In genomic region chr2:120765911-120766757, GRCh38 we compare ENCODE assay signal across 9 cellular contexts. TPM values are rescaled to one million over a fixed set of nuclear protein-coding genes. Genes with fewer than 3 reads are reported as not detected.
DNase-seq lines count a peak whose midpoint lies in the region; ATAC-seq and TF ChIP-seq lines count a peak whose summit lies in the region.
"Had no signal": no experiment of that assay in that cellular context is flagged by ENCODE, and none has a peak within 500 bp of the region (broad histone marks: within the 10 kb centered on the region; RNA-seq: fewer than 3 reads in every experiment).

No MANE protein-coding gene starts in this region.

- H4K8ac ChIP-seq in IMR-90 (ENCODE audit: low read depth in 2 of 2, low read length in 2 of 2): peak overlapping the region; percentile 78 to 84
- H4K8ac ChIP-seq in mesenchymal stem cell (ENCODE audit: low read length): peak overlapping the region; percentile 97

- no peaks in the 10 kb centered on the region for H3K9me3 Mint-ChIP-seq in CD14-positive monocyte
- H3K9me3 Mint-ChIP-seq: activated T-cell treated with anti-CD3 and anti-CD28 coated beads, Interleukin-2, amount 50 U/mL, for 72 hours had no signal

- H3K9me3 ChIP-seq in IMR-90 (ENCODE audit: control insufficient read depth, insufficient read depth, low read length) (no peaks in the 10 kb centered on the region), ectodermal cell (ENCODE audit: control insufficient read depth, low read length) (no peaks in the 10 kb centered on the region), mesenchymal stem cell (ENCODE audit: control insufficient read depth, low read length) (no peaks in the 10 kb centered on the region), tibial artery (no peaks in the 10 kb centered on the region)

- peak overlapping the region; percentile 30 for H3K4me2 ChIP-seq in IMR-90 (ENCODE audit: low read depth, low read length)
- H3K4me2 ChIP-seq in mesenchymal stem cell (ENCODE audit: low read length, poor library complexity, severe bottlenecking): peak overlapping the region; percentile 34

- H2BK20ac ChIP-seq in IMR-90 (ENCODE audit: low read depth, low read length): peak overlapping the region; percentile 84

- H2BK5ac ChIP-seq in IMR-90 (ENCODE audit: low read depth, low read length, poor library complexity, severe bottlenecking) (peak overlapping the region; percentile 94), mesenchymal stem cell (ENCODE audit: low read depth, low read length, poor library complexity, severe bottlenecking) (peak overlapping the region; percentile 60)

- WGBS in IMR-90 (ENCODE audit: extremely low coverage in 2 of 2, insufficient read length in 1 of 2), 2 experiments: 1% methylated on average over 13 of the region's 22 CpGs; no CpG with 5 or more reads in 1 of the 2 experiments
- 65 to 68% methylated on average over 22 of the region's 22 CpGs for WGBS in ectodermal cell, 2 experiments
- WGBS in mesenchymal stem cell: 9% methylated on average over 22 of the region's 22 CpGs

- H3K27me3 Mint-ChIP-seq in CD14-positive monocyte (ENCODE audit: low read depth in 3 of 3): peaks cover 0 to 3% (median 0%) of the 10 kb centered on the region in 3 donors

- H2AK5ac ChIP-seq in IMR-90 (ENCODE audit: low read depth, low read length) (peak overlapping the region; percentile 75), mesenchymal stem cell (ENCODE audit: low read length, severe bottlenecking) (peak overlapping the region; percentile 26)

- H4K5ac ChIP-seq in IMR-90 (ENCODE audit: low read depth, low read length): peak overlapping the region; percentile 77

- dilution Hi-C loops in IMR-90 (cut with HindIII; ENCODE audit: low sequenced_read_pairs, unreplicated experiment): no loop called here

- peak overlapping the region; percentile 75 for H2AFZ ChIP-seq in IMR-90 (replicated peaks; ENCODE audit: low read length, poor library complexity)
- no peak overlapping the region for H2AFZ ChIP-seq in mesenchymal stem cell (ENCODE audit: low read depth, low read length)

- CTCF ChIA-PET in IMR-90 (lab: Yijun Ruan, JAX): interaction anchor here (0.6 to 1.5 kb wide), 2 partner anchors 30 to 196 kb away, joined by 3 read pairs; no protein-coding TSS in a partner anchor

- H3K23ac ChIP-seq in IMR-90 (ENCODE audit: low read depth, low read length) (peak overlapping the region; percentile 96), mesenchymal stem cell (ENCODE audit: low read length in 2 of 2) (no peak overlapping the region)

- no peak for TF ChIP-seq CTCF in IMR-90 (conservative IDR thresholded peaks at IDR 0.05; ENCODE audit: low read depth, low read length)
- no peak for TF ChIP-seq CTCF in tibial artery (IDR thresholded peaks at IDR 0.05)
- TF ChIP-seq CTCF in CD14-positive monocyte (IDR thresholded peaks at IDR 0.05): no peak

- intact Hi-C loops in IMR-90 (cut with micrococcal nuclease) (loop anchor here (1.0 kb wide), 1 partner anchor 29 kb away; no protein-coding TSS in a partner anchor), tibial artery (cut with DNase I; ENCODE audit: low total_unique reads) (no loop called here), CD14-positive monocyte (cut with micrococcal nuclease) (no loop called here)

- H3K9ac ChIP-seq in IMR-90 (ENCODE audit: low read depth, low read length): peak overlapping the region; percentile 25
- H3K9ac ChIP-seq in mesenchymal stem cell (ENCODE audit: low read length): peak overlapping the region; percentile 68

- H3K4me3 ChIP-seq in IMR-90 (ENCODE audit: insufficient read depth, low read depth, low read length) (no peak overlapping the region), ectodermal cell (ENCODE audit: insufficient read depth, low read depth, low read length) (no peak overlapping the region), mesenchymal stem cell (ENCODE audit: insufficient read depth in 1 of 2, low read depth in 1 of 2, low read length in 2 of 2) (peak overlapping the region; percentile 32 to 59), tibial artery (no peak overlapping the region)

- peak overlapping the region; percentile 97 for H2BK12ac ChIP-seq in mesenchymal stem cell (ENCODE audit: low read length in 2 of 2)

- H3K9me1 ChIP-seq in IMR-90 (ENCODE audit: insufficient read depth, low read length): peaks cover 73% of the 10 kb centered on the region

- H3K36me3 ChIP-seq in IMR-90 (ENCODE audit: control insufficient read depth, insufficient read depth, low read length) (no peaks in the 10 kb centered on the region), ectodermal cell (ENCODE audit: control insufficient read depth, insufficient read depth, low read length) (no peaks in the 10 kb centered on the region), mesenchymal stem cell (ENCODE audit: control insufficient read depth in 1 of 2, insufficient read depth in 2 of 2, low read depth in 1 of 2, low read length in 2 of 2) (peaks cover 0 to 12% of the 10 kb centered on the region in 2 experiments), tibial artery (no peaks in the 10 kb centered on the region)

- no peak; the same call in 1 of the 2 replicates for TF ChIP-seq RAD21 in IMR-90 (IDR thresholded peaks at IDR 0.05; ENCODE audit: low read length)

- H3K27me3 ChIP-seq in IMR-90 (ENCODE audit: control insufficient read depth, insufficient read depth, low read length) (no peaks in the 10 kb centered on the region), ectodermal cell (ENCODE audit: control insufficient read depth, insufficient read depth, low read length, poor library complexity, severe bottlenecking) (no peaks in the 10 kb centered on the region), mesenchymal stem cell (ENCODE audit: control insufficient read depth in 1 of 2, insufficient read depth in 1 of 2, low read length in 2 of 2) (no peaks in the 10 kb centered on the region), tibial artery (no peaks in the 10 kb centered on the region)

- peak overlapping the region; percentile 74 for H3K18ac ChIP-seq in IMR-90 (ENCODE audit: low read depth, low read length)
- peak overlapping the region; percentile 97 for H3K18ac ChIP-seq in mesenchymal stem cell (ENCODE audit: low read depth in 1 of 2, low read length in 2 of 2)

- H3K27ac ChIP-seq in IMR-90 (ENCODE audit: insufficient read depth, low read length) (peak overlapping the region; percentile 87), ectodermal cell (ENCODE audit: insufficient read depth, low read depth, low read length, poor library complexity, severe bottlenecking) (peak overlapping the region; percentile 11), mesenchymal stem cell (ENCODE audit: low read length, poor library complexity, severe bottlenecking) (peak overlapping the region; percentile 84), tibial artery (peak overlapping the region; percentile 20 to 38)

- peak overlapping the region; percentile 93 for H3K14ac ChIP-seq in IMR-90 (replicated peaks; ENCODE audit: low read depth, low read length)
- H3K14ac ChIP-seq in mesenchymal stem cell (ENCODE audit: low read length in 2 of 2): peak overlapping the region in 1 of 2 experiments; percentile 72

- H2BK120ac ChIP-seq in IMR-90 (ENCODE audit: low read depth, low read length) (peak overlapping the region; percentile 94), mesenchymal stem cell (ENCODE audit: low read depth, low read length) (peak overlapping the region; percentile 87)

- H3K4me1 ChIP-seq in IMR-90 (ENCODE audit: control insufficient read depth, insufficient read depth, low read length): peaks cover 64% of the 10 kb centered on the region
- H3K4me1 ChIP-seq in ectodermal cell (ENCODE audit: control insufficient read depth, insufficient read depth, low read length): peaks cover 62% of the 10 kb centered on the region
- peaks cover 39% of the 10 kb centered on the region for H3K4me1 ChIP-seq in mesenchymal stem cell (ENCODE audit: control insufficient read depth, insufficient read depth, low read depth, low read length)
- H3K4me1 ChIP-seq in tibial artery: peaks cover 0 to 44% (median 29%) of the 10 kb centered on the region in 4 donors

- peak; percentile 72 for TF ChIP-seq POLR2A in IMR-90 (IDR thresholded peaks at IDR 0.05; ENCODE audit: low read depth, low read length)

- no peaks in the 10 kb centered on the region for H3K4me1 Mint-ChIP-seq in CD14-positive monocyte

- peak; percentile 99 for DNase-seq in IMR-90
- DNase-seq in mesenchymal stem cell: peak; percentile 99
- peak; percentile 65 to 80 for DNase-seq in tibial artery
- DNase-seq in CD14-positive monocyte (ENCODE audit: low spot score): no peak
- DNase-seq in activated T-cell treated with anti-CD3 and anti-CD28 coated beads, Interleukin-2, amount 50 U/mL, for 48 hours: no peak
- DNase-seq: activated T-cell treated with anti-CD3 and anti-CD28 coated beads, Interleukin-2, amount 50 U/mL, for 72 hours had no signal

- H3K4ac ChIP-seq in IMR-90 (ENCODE audit: low read depth, low read length) (peak overlapping the region; percentile 97), mesenchymal stem cell (ENCODE audit: low read depth in 1 of 2, low read length in 2 of 2) (peak overlapping the region; percentile 88 to 99)

- in situ Hi-C loops in IMR-90 (cut with MboI; ENCODE audit: low sequenced_read_pairs): no loop called here

- ATAC-seq in IMR-90 (ENCODE audit: low read depth): peak; percentile 84
- no peak for ATAC-seq in GM21723 (IDR thresholded peaks at IDR 0.05; ENCODE audit: unreplicated experiment)
- ATAC-seq in GM21529 (IDR thresholded peaks at IDR 0.05; ENCODE audit: unreplicated experiment): no peak
- ATAC-seq: activated T-cell treated with anti-CD3 and anti-CD28 coated beads, Interleukin-2, amount 50 U/mL, for 72 hours had no signal

- no TSS peak for BruUV-seq in IMR-90 (replicated peaks; lab: Mats Ljungman, UMichigan)

- H4K91ac ChIP-seq in IMR-90 (ENCODE audit: insufficient read depth, low read depth, low read length) (peak overlapping the region; percentile 97), mesenchymal stem cell (ENCODE audit: low read length) (peak overlapping the region; percentile 98)

- peaks cover 27% of the 10 kb centered on the region for H4K20me1 ChIP-seq in IMR-90 (ENCODE audit: insufficient read depth, low read length)

- POLR2A ChIA-PET in IMR-90 (lab: Charles Lee; ENCODE audit: unreplicated experiment): interaction anchor here (0.9 to 1.1 kb wide), 2 partner anchors 12 to 31 kb away, joined by 3 to 4 read pairs; no protein-coding TSS in a partner anchor

- peak overlapping the region; percentile 73 for H2AK9ac ChIP-seq in IMR-90 (replicated peaks; ENCODE audit: low read depth, low read length, poor library complexity)

- H3K27ac Mint-ChIP-seq in CD14-positive monocyte: no peak overlapping the region
- H3K27ac Mint-ChIP-seq: activated T-cell treated with anti-CD3 and anti-CD28 coated beads, Interleukin-2, amount 50 U/mL, for 72 hours had no signal

- H3K56ac ChIP-seq in IMR-90 (ENCODE audit: extremely low read depth, insufficient read depth, low read length): peak overlapping the region; percentile 65

- peak overlapping the region; percentile 82; the same call in 2 of the 3 replicates for H2BK15ac ChIP-seq in IMR-90 (ENCODE audit: low read depth, low read length)
- peak overlapping the region; percentile 36 for H2BK15ac ChIP-seq in mesenchymal stem cell (ENCODE audit: low read depth, poor library complexity, severe bottlenecking)

- no peaks in the 10 kb centered on the region for H3K36me3 Mint-ChIP-seq in CD14-positive monocyte

- H3K4me3 Mint-ChIP-seq in CD14-positive monocyte: no peak overlapping the region
- H3K4me3 Mint-ChIP-seq: activated T-cell treated with anti-CD3 and anti-CD28 coated beads, Interleukin-2, amount 50 U/mL, for 72 hours had no signal

- peaks cover 25 to 91% of the 10 kb centered on the region in 2 experiments; a peak in 3 of 4 replicates for H3K79me1 ChIP-seq in IMR-90 (ENCODE audit: low read depth in 1 of 2, low read length in 2 of 2)
- peaks cover 46% of the 10 kb centered on the region for H3K79me1 ChIP-seq in mesenchymal stem cell (replicated peaks; ENCODE audit: low read length, poor library complexity, severe bottlenecking)

RNA-seq across cellular contexts. Expression of gene GLI2, which starts 30.5 kb away (rescaled TPM):
- 3.8 and 4.7 TPM in 2 replicates for total RNA-seq in IMR-90 (2012; rRNA removed)
- polyA plus RNA-seq in IMR-90 (2012; rRNA removed) (26.0 and 31.5 TPM in 2 replicates), CD14-positive monocyte (not detected)
- 7.6 and 16.7 TPM in 2 replicates for polyA plus RNA-seq in IMR-90 (2012; cell fraction: cytosol; rRNA removed)
- 57.0 and 124 TPM in 2 replicates for polyA plus RNA-seq in IMR-90 (2012; cell fraction: nucleus; rRNA removed; ENCODE audit: low replicate concordance)
- 37.4 TPM for polyA plus RNA-seq in ectodermal cell (2013, experiment 1 of 4)
- 40.1 TPM for polyA plus RNA-seq in ectodermal cell (2013, experiment 2 of 4)
- polyA plus RNA-seq in ectodermal cell (2013, experiment 3 of 4): 33.6 TPM
- polyA plus RNA-seq in ectodermal cell (2013, experiment 4 of 4): 32.7 TPM
- 28.9 TPM for polyA plus RNA-seq in mesenchymal stem cell (2013, experiment 1 of 2)
- 29.5 TPM for polyA plus RNA-seq in mesenchymal stem cell (2013, experiment 2 of 2)
- total RNA-seq: activated T-cell treated with anti-CD3 and anti-CD28 coated beads, Interleukin-2, amount 50 U/mL, for 72 hours had no signal

Comparison
In these comparisons a context has a peak if more than half of its experiments do, and no peak if none do; other contexts are left out.
1. DNase-seq: peak in IMR-90 (single experiment), mesenchymal stem cell (single experiment) and tibial artery (2 of 2); none in CD14-positive monocyte (single experiment) and activated T-cell treated with anti-CD3 and anti-CD28 coated beads, Interleukin-2, amount 50 U/mL, for 48 hours (0 of 2).
2. H3K27ac ChIP-seq: peak in every context shown above with its lines; median percentile 87 in IMR-90; 84 in mesenchymal stem cell; 29 in tibial artery; 11 in ectodermal cell.
3. H3K4me3 ChIP-seq: peak in mesenchymal stem cell (2 of 2); none in IMR-90 (single experiment), ectodermal cell (single experiment) and tibial artery (0 of 2).
4. RNA of gene GLI2, which starts 30.5 kb away (polyA plus RNA-seq): 7.6 to 124 TPM in IMR-90; not detected in CD14-positive monocyte; every median in the first group is over 4 times any median in the second.